32 cellular contexts compared by ENCODE assay signal in genomic region chr3:186070996-186071395, GRCh38. TPM values are rescaled to one million over a fixed set of nuclear protein-coding genes. Genes with fewer than 3 reads are reported as not detected.
DNase-seq lines count a peak whose midpoint lies in the region; ATAC-seq and TF ChIP-seq lines count a peak whose summit lies in the region.
"Had no signal": no experiment of that assay in that cellular context is flagged by ENCODE, and none has a peak within 500 bp of the region (broad histone marks: within the 10 kb centered on the region; RNA-seq: fewer than 3 reads in every experiment).

No MANE protein-coding gene starts in this region.

- H3K36me3 ChIP-seq in BLaER1 treated with 17β-estradiol and CSF1 and Interleukin-3, amounts not matched to agents 10 nM and 100 nM = peaks cover 18 to 98% (median 40%) of the 10 kb centered on the region in 11 experiments
- no peaks in the 10 kb centered on the region for H3K36me3 ChIP-seq in KOPT-K1 (ENCODE audit: insufficient read depth, low read length)
- H3K36me3 ChIP-seq in esophagus squamous epithelium = no peaks in the 10 kb centered on the region
- H3K36me3 ChIP-seq: breast epithelium, tibial artery, vagina had no signal

- no peak for TF ChIP-seq POLR2A in esophagus squamous epithelium (IDR thresholded peaks at IDR 0.05)

- H3K9me3 ChIP-seq in AG04450 (ENCODE audit: control insufficient read depth, insufficient read depth, low read length) (no peaks in the 10 kb centered on the region), KOPT-K1 (ENCODE audit: insufficient read depth, low read length, poor library complexity, severe bottlenecking) (peaks cover 5% of the 10 kb centered on the region), esophagus squamous epithelium (no peaks in the 10 kb centered on the region)
- peaks cover 0 to 26% (median 19%) of the 10 kb centered on the region in 11 experiments; a peak in 20 of 22 replicates for H3K9me3 ChIP-seq in BLaER1 treated with 17β-estradiol and CSF1 and Interleukin-3, amounts not matched to agents 10 nM and 100 nM (replicated peaks in 1 of 11)
- H3K9me3 ChIP-seq: Caco-2, psoas muscle, sigmoid colon, tibial artery had no signal

- no peaks in the 10 kb centered on the region for H3K27me3 ChIP-seq in AG04450 (ENCODE audit: control insufficient read depth, insufficient read depth, low read length)
- H3K27me3 ChIP-seq in BLaER1 treated with 17β-estradiol and CSF1 and Interleukin-3, amounts not matched to agents 10 nM and 100 nM = no peaks in the 10 kb centered on the region
- H3K27me3 ChIP-seq in esophagus squamous epithelium = no peaks in the 10 kb centered on the region
- H3K27me3 ChIP-seq: breast epithelium, sigmoid colon, tibial artery, vagina had no signal

- H3K27ac ChIP-seq in AG04450 (ENCODE audit: low read depth, low read length) = peak overlapping the region; percentile 58
- H3K27ac ChIP-seq in BLaER1 treated with 17β-estradiol and CSF1 and Interleukin-3, amounts not matched to agents 10 nM and 100 nM = peak overlapping the region in 8 of 11 experiments; percentile 24 to 70 (median 60); a peak in 16 of 22 replicates
- H3K27ac ChIP-seq in KOPT-K1 (ENCODE audit: low read depth, low read length, poor library complexity, severe bottlenecking) = peak overlapping the region; percentile 18
- H3K27ac ChIP-seq in esophagus squamous epithelium = no peak overlapping the region
- H3K27ac ChIP-seq: breast epithelium, psoas muscle, sigmoid colon, tibial artery, vagina had no signal

- ATAC-seq in stimulated activated naive CD8-positive, alpha-beta T cell treated with anti-CD3 and anti-CD28 coated beads, Interleukin-15, Interleukin-2, amounts not matched to agents 100 U/mL and 50 U/mL, for 24 hours = no peak
- ATAC-seq in GM21723 (IDR thresholded peaks at IDR 0.05; ENCODE audit: unreplicated experiment) = no peak
- ATAC-seq: activated CD4-positive, alpha-beta T cell treated with anti-CD3 and anti-CD28 coated beads for 36 hours; activated CD8-positive, alpha-beta T cell treated with anti-CD3 and anti-CD28 coated beads, Interleukin-2, amount 10 ng/mL, durations not matched to agents 7 days and 5 days; naive thymus-derived CD8-positive, alpha-beta T cell; PC-3; Right ventricle myocardium inferior had no signal

- peaks cover 19% of the 10 kb centered on the region for H3K4me1 Mint-ChIP-seq in activated naive CD4-positive, alpha-beta T cell treated with anti-CD3 and anti-CD28 coated beads, Interleukin-2, amount 10 ng/mL, durations not matched to agents 7 days and 5 days

- intact Hi-C loops in esophagus squamous epithelium (cut with DNase I) = no loop called here

- DNase-seq in AG04450 (ENCODE audit: low read depth, low spot score) (no peak), fibroblast of peridontal ligament (ENCODE audit: extremely low read depth) (peak; percentile 55), esophagus squamous epithelium (lab: John Stamatoyannopoulos, UW) (no peak)
- no peak for DNase-seq in stimulated activated naive CD8-positive, alpha-beta T cell treated with anti-CD3 and anti-CD28 coated beads, Interleukin-15, Interleukin-2, amounts not matched to agents 100 U/mL and 50 U/mL, for 24 hours
- DNase-seq in activated naive CD4-positive, alpha-beta T cell treated with anti-CD3 and anti-CD28 coated beads, Interleukin-2, amount 10 ng/mL, durations not matched to agents 7 days and 5 days = no peak
- DNase-seq: activated CD4-positive, alpha-beta T cell treated with anti-CD3 and anti-CD28 coated beads for 36 hours; activated CD8-positive, alpha-beta T cell treated with anti-CD3 and anti-CD28 coated beads, Interleukin-2, amount 10 ng/mL, durations not matched to agents 7 days and 5 days; activated naive CD4-positive, alpha-beta T cell treated with anti-CD3 and anti-CD28 coated beads, Interleukin-2, amount 50 U/mL, for 16 hours; C1 segment of cervical spinal cord; DMS53; head of caudate nucleus; KG1; kidney; naive thymus-derived CD8-positive, alpha-beta T cell; NCI-H1417; NCI-H2029; NCI-H524 treated with DMSO at 0.1 percent for 48 hours; occipital lobe; PC-3; psoas muscle; sigmoid colon; stimulated activated CD4-positive, alpha-beta T cell treated with anti-CD3 and anti-CD28 coated beads, Interleukin-12 subunit alpha, Interleukin-12 subunit beta, amount 100 ng/mL, for 4 hours; stimulated activated CD4-positive, alpha-beta T cell treated with anti-CD3 and anti-CD28 coated beads, Interleukin-2, amount 100 ng/mL, for 48 hours; T-helper 9 cell; tibial artery had no signal

- CTCF ChIA-PET in AG04450 (lab: Charles Lee) = no interaction called here
- CTCF ChIA-PET in activated naive CD4-positive, alpha-beta T cell treated with anti-CD3 and anti-CD28 coated beads, Interleukin-2, amount 10 ng/mL, durations not matched to agents 7 days and 5 days (lab: Charles Lee) = interaction anchor here (1.2 kb wide), 1 partner anchor 127 kb away, joined by 3 read pairs; no protein-coding TSS in a partner anchor

- H3K27ac Mint-ChIP-seq in activated naive CD4-positive, alpha-beta T cell treated with anti-CD3 and anti-CD28 coated beads, Interleukin-2, amount 10 ng/mL, durations not matched to agents 7 days and 5 days = no peak overlapping the region
- H3K27ac Mint-ChIP-seq: activated CD4-positive, alpha-beta T cell treated with anti-CD3 and anti-CD28 coated beads for 36 hours; activated CD8-positive, alpha-beta T cell treated with anti-CD3 and anti-CD28 coated beads, Interleukin-2, amount 10 ng/mL, durations not matched to agents 7 days and 5 days had no signal

- H3K9ac ChIP-seq in BLaER1 treated with 17β-estradiol and CSF1 and Interleukin-3, amounts not matched to agents 10 nM and 100 nM = peak overlapping the region in 10 of 11 experiments; percentile 0 to 56 (median 26); a peak in 14 of 22 replicates

- peaks cover 0 to 100% (median 0%) of the 10 kb centered on the region in 11 experiments; a peak in 5 of 22 replicates for H4K20me1 ChIP-seq in BLaER1 treated with 17β-estradiol and CSF1 and Interleukin-3, amounts not matched to agents 10 nM and 100 nM

- POLR2A ChIA-PET in AG04450 (lab: Yijun Ruan, JAX) = interaction anchor here (1.1 kb wide), 1 partner anchor 38 kb away, joined by 3 read pairs; the partner anchor contains the start of gene ETV5

- 59 to 66% methylated on average over 9 of the region's 9 CpGs for WGBS in esophagus squamous epithelium, 2 donors

- TF ChIP-seq CTCF in AG04450 (IDR thresholded peaks at IDR 0.05; ENCODE audit: low read depth, low read length) = no peak
- TF ChIP-seq CTCF in esophagus squamous epithelium (IDR thresholded peaks at IDR 0.05) = no peak

- H3K4me3 ChIP-seq in AG04450 (ENCODE audit: low read depth, low read length) (no peak overlapping the region), esophagus squamous epithelium (no peak overlapping the region)
- H3K4me3 ChIP-seq in BLaER1 treated with 17β-estradiol and CSF1 and Interleukin-3, amounts not matched to agents 10 nM and 100 nM = 0 out of 20 replicates have a peak overlapping the region, but pooled peaks of 1 of the 10 experiments have one; percentile 6
- H3K4me3 ChIP-seq: breast epithelium, psoas muscle, sigmoid colon, tibial artery, vagina had no signal

- peak overlapping the region; percentile 51 to 89 (median 68) for H3K4me2 ChIP-seq in BLaER1 treated with 17β-estradiol and CSF1 and Interleukin-3, amounts not matched to agents 10 nM and 100 nM

- peaks cover 55 to 82% (median 69%) of the 10 kb centered on the region in 10 experiments for H3K4me1 ChIP-seq in BLaER1 treated with 17β-estradiol and CSF1 and Interleukin-3, amounts not matched to agents 10 nM and 100 nM
- no peaks in the 10 kb centered on the region for H3K4me1 ChIP-seq in esophagus squamous epithelium
- H3K4me1 ChIP-seq: psoas muscle, sigmoid colon, tibial artery had no signal

- H3K27me3 Mint-ChIP-seq in activated naive CD4-positive, alpha-beta T cell treated with anti-CD3 and anti-CD28 coated beads, Interleukin-2, amount 10 ng/mL, durations not matched to agents 7 days and 5 days = peaks cover 9% of the 10 kb centered on the region

- H3K4me3 Mint-ChIP-seq in activated naive CD4-positive, alpha-beta T cell treated with anti-CD3 and anti-CD28 coated beads, Interleukin-2, amount 10 ng/mL, durations not matched to agents 7 days and 5 days = no peak overlapping the region
- H3K4me3 Mint-ChIP-seq: activated CD4-positive, alpha-beta T cell treated with anti-CD3 and anti-CD28 coated beads for 36 hours; activated CD8-positive, alpha-beta T cell treated with anti-CD3 and anti-CD28 coated beads, Interleukin-2, amount 10 ng/mL, durations not matched to agents 7 days and 5 days; naive thymus-derived CD8-positive, alpha-beta T cell had no signal

- H3K36me3 Mint-ChIP-seq in activated naive CD4-positive, alpha-beta T cell treated with anti-CD3 and anti-CD28 coated beads, Interleukin-2, amount 10 ng/mL, durations not matched to agents 7 days and 5 days = no peaks in the 10 kb centered on the region

- H3K9me3 Mint-ChIP-seq in activated naive CD4-positive, alpha-beta T cell treated with anti-CD3 and anti-CD28 coated beads, Interleukin-2, amount 10 ng/mL, durations not matched to agents 7 days and 5 days = peaks cover 2% of the 10 kb centered on the region

RNA-seq across cellular contexts. Expression of gene ETV5, which starts 37.9 kb away (rescaled TPM):
- 28.6 and 33.7 TPM in 2 replicates for polyA plus RNA-seq in AG04450 (2011; rRNA removed)
- polyA minus RNA-seq in AG04450 (2011; rRNA and poly(A)+ RNA removed) = 53.2 and 69.5 TPM in 2 replicates
- total RNA-seq in esophagus squamous epithelium = 1 to 10 TPM; 1.7 to 6.7 (median 5.0) TPM

Comparison
In these comparisons a context has a peak if more than half of its experiments do, and no peak if none do; other contexts are left out.
1. H3K27ac ChIP-seq: peak in AG04450 (single experiment), BLaER1 treated with 17β-estradiol and CSF1 and Interleukin-3, amounts not matched to agents 10 nM and 100 nM (8 of 11) and KOPT-K1 (single experiment); none in esophagus squamous epithelium (0 of 4).